ENCODE assay signal across 1 cellular context in genomic region chr7:35036361-35037171, GRCh38.
TF ChIP-seq lines count a peak whose summit lies in the region.

No MANE protein-coding gene starts in this region.

TF ChIP-seq in K562, 482 proteins besides CTCF, POLR2A, EP300 and RAD21 (continued from another document and continues in another):
- no peak for TF ChIP-seq THAP12 (CRISPR knock-in tag; IDR thresholded peaks at IDR 0.05)
- no peak for TF ChIP-seq SIX5 (IDR thresholded peaks at IDR 0.05; ENCODE audit: borderline replicate concordance in 1 of 2, insufficient read depth in 1 of 2, low read depth in 1 of 2, low read length in 2 of 2)
- TF ChIP-seq ZNF134 (CRISPR knock-in tag; conservative IDR thresholded peaks at IDR 0.05), result no peak
- no peak for TF ChIP-seq SMAD3 (CRISPR knock-in tag; conservative IDR thresholded peaks at IDR 0.05)
- no peak for TF ChIP-seq MYC (IDR thresholded peaks at IDR 0.05; ENCODE audit: low read depth, low read length)
- TF ChIP-seq MYC (CRISPR knock-in tag; IDR thresholded peaks at IDR 0.05; ENCODE audit: borderline replicate concordance, low read depth), result no peak
- no peak for TF ChIP-seq ASH1L (IDR thresholded peaks at IDR 0.05; ENCODE audit: borderline replicate concordance, low read depth, partially characterized antibody)
- no peak for TF ChIP-seq KAT7 (CRISPR knock-in tag; IDR thresholded peaks at IDR 0.05; ENCODE audit: borderline replicate concordance)
- no peak for TF ChIP-seq TBP (optimal IDR thresholded peaks at IDR 0.05; ENCODE audit: low read depth, low read length)
- TF ChIP-seq ELF1 (tag; IDR thresholded peaks at IDR 0.05), result 0 out of 2 replicates have a peak, but pooled peaks have one; percentile 32
- no peak for TF ChIP-seq NCOA4 (IDR thresholded peaks at IDR 0.05; ENCODE audit: partially characterized antibody)
- TF ChIP-seq ZBTB11 (CRISPR knock-in tag; IDR thresholded peaks at IDR 0.05), result no peak
- TF ChIP-seq RBFOX2 (IDR thresholded peaks at IDR 0.05; ENCODE audit: low read depth, low read length), result peak; percentile 68
- TF ChIP-seq CHD1 (IDR thresholded peaks at IDR 0.05; ENCODE audit: low read length), result peak; percentile 19
- TF ChIP-seq CBFA2T3 (IDR thresholded peaks at IDR 0.05), result no peak
- TF ChIP-seq NR4A1 (CRISPR knock-in tag; IDR thresholded peaks at IDR 0.05), result no peak
- no peak for TF ChIP-seq NR4A1 (tag; IDR thresholded peaks at IDR 0.05)
- no peak for TF ChIP-seq THRA (IDR thresholded peaks at IDR 0.05)
- TF ChIP-seq CREM (IDR thresholded peaks at IDR 0.05; ENCODE audit: low read depth), result peak; percentile 18; the same call in 1 of the 2 replicates
- no peak for TF ChIP-seq HES1 (IDR thresholded peaks at IDR 0.05; ENCODE audit: low read depth)
- no peak for TF ChIP-seq SAFB (IDR thresholded peaks at IDR 0.05; ENCODE audit: borderline replicate concordance, low read depth, low read length)
- TF ChIP-seq DDX20 (tag; IDR thresholded peaks at IDR 0.05; ENCODE audit: low read depth), result no peak
- no peak for TF ChIP-seq ZNF512 (tag; IDR thresholded peaks at IDR 0.05)
- TF ChIP-seq GTF2F1 (IDR thresholded peaks at IDR 0.05; ENCODE audit: low read depth, low read length), result no peak
- TF ChIP-seq BHLHE40 (IDR thresholded peaks at IDR 0.05; ENCODE audit: low read length), result no peak
- TF ChIP-seq TCF7 (IDR thresholded peaks at IDR 0.05; ENCODE audit: borderline replicate concordance), result no peak
- no peak for TF ChIP-seq ZNF184 (CRISPR knock-in tag; IDR thresholded peaks at IDR 0.05)
- no peak for TF ChIP-seq IRF1 (CRISPR knock-in tag; IDR thresholded peaks at IDR 0.05; ENCODE audit: borderline replicate concordance)
- TF ChIP-seq ID3 (CRISPR knock-in tag; IDR thresholded peaks at IDR 0.05), result no peak
- TF ChIP-seq ID3 (tag; IDR thresholded peaks at IDR 0.05), result no peak
- TF ChIP-seq KDM2B (CRISPR knock-in tag; IDR thresholded peaks at IDR 0.05), result no peak
- TF ChIP-seq OTX1 (CRISPR knock-in tag; IDR thresholded peaks at IDR 0.05), result no peak
- TF ChIP-seq SAP30 (IDR thresholded peaks at IDR 0.05; ENCODE audit: borderline replicate concordance, insufficient read depth, low read depth, low read length, poor library complexity, severe bottlenecking), result no peak
- peak in 1 of 2 experiments; percentile 10; a peak in 1 of 4 replicates for TF ChIP-seq NRF1 (conservative IDR thresholded peaks at IDR 0.05 in 1 of 2, IDR thresholded peaks at IDR 0.05 in 1 of 2)
- TF ChIP-seq E2F6 (IDR thresholded peaks at IDR 0.05; ENCODE audit: borderline replicate concordance in 1 of 2, extremely low read depth in 1 of 2, insufficient read depth in 1 of 2, insufficient read length in 1 of 2, low read depth in 1 of 2, low read length in 1 of 2, poor library complexity in 1 of 2, severe bottlenecking in 1 of 2), result peak in 1 of 2 experiments; percentile 39
- TF ChIP-seq HDAC1 (IDR thresholded peaks at IDR 0.05), result peak in 1 of 2 experiments; percentile 42; a peak in 2 of 4 replicates
- peak in 1 of 2 experiments; percentile 46; a peak in 1 of 4 replicates for TF ChIP-seq RCOR1 (IDR thresholded peaks at IDR 0.05; ENCODE audit: borderline replicate concordance in 1 of 2, low read depth in 2 of 2, low read length in 2 of 2)
- 0 out of 4 replicates have a peak, but pooled peaks of 1 of the 2 experiments have one; percentile 1 for TF ChIP-seq UBTF (IDR thresholded peaks at IDR 0.05; ENCODE audit: borderline replicate concordance in 1 of 2, low read depth in 2 of 2, low read length in 2 of 2)
- no peak for TF ChIP-seq ZBED1 (IDR thresholded peaks at IDR 0.05)
- no peak for TF ChIP-seq ILK (tag; IDR thresholded peaks at IDR 0.05; ENCODE audit: borderline replicate concordance, low read depth)
- no peak for TF ChIP-seq ZNF830 (CRISPR knock-in tag; IDR thresholded peaks at IDR 0.05)
- peak; percentile 13 for TF ChIP-seq CXXC5 (CRISPR knock-in tag; IDR thresholded peaks at IDR 0.05)
- no peak for TF ChIP-seq ZNF75A (CRISPR knock-in tag; IDR thresholded peaks at IDR 0.05)
- no peak for TF ChIP-seq MYBL2 (IDR thresholded peaks at IDR 0.05; ENCODE audit: low read depth)
- TF ChIP-seq MYBL2 (CRISPR knock-in tag; IDR thresholded peaks at IDR 0.05; ENCODE audit: borderline replicate concordance), result no peak
- TF ChIP-seq MXI1 (IDR thresholded peaks at IDR 0.05; ENCODE audit: low read depth, low read length), result no peak
- TF ChIP-seq POLR2B (IDR thresholded peaks at IDR 0.05; ENCODE audit: low read depth, partially characterized antibody), result no peak
- TF ChIP-seq NFIC (IDR thresholded peaks at IDR 0.05), result no peak
- no peak for TF ChIP-seq NFE2 (IDR thresholded peaks at IDR 0.05; ENCODE audit: low read depth)
- no peak for TF ChIP-seq TFAM (CRISPR knock-in tag; conservative IDR thresholded peaks at IDR 0.05)
- TF ChIP-seq GATAD2B (IDR thresholded peaks at IDR 0.05; ENCODE audit: borderline replicate concordance), result no peak
- TF ChIP-seq BDP1 (IDR thresholded peaks at IDR 0.05; ENCODE audit: insufficient read depth, insufficient read length), result no peak
- no peak for TF ChIP-seq RBM25 (IDR thresholded peaks at IDR 0.05; ENCODE audit: low read depth, low read length, severe bottlenecking)
- TF ChIP-seq ARID2 (IDR thresholded peaks at IDR 0.05), result no peak
- TF ChIP-seq TFAP4 (CRISPR knock-in tag; IDR thresholded peaks at IDR 0.05; ENCODE audit: borderline replicate concordance), result peak; percentile 74
- TF ChIP-seq ATF1 (CRISPR knock-in tag; IDR thresholded peaks at IDR 0.05), result no peak
- peak; percentile 40; the same call in 1 of the 2 replicates for TF ChIP-seq ATF1 (tag; IDR thresholded peaks at IDR 0.05)
- TF ChIP-seq CTBP1 (IDR thresholded peaks at IDR 0.05; ENCODE audit: borderline replicate concordance), result peak; percentile 29; the same call in 1 of the 2 replicates
- TF ChIP-seq HLTF (IDR thresholded peaks at IDR 0.05), result no peak
- TF ChIP-seq HNRNPLL (IDR thresholded peaks at IDR 0.05; ENCODE audit: low read depth, low read length, poor library complexity, severe bottlenecking), result peak; percentile 60
- peak; percentile 27 for TF ChIP-seq GABPA (tag; conservative IDR thresholded peaks at IDR 0.05; ENCODE audit: low read depth)
- no peak for TF ChIP-seq ZNF23 (CRISPR knock-in tag; IDR thresholded peaks at IDR 0.05)
- TF ChIP-seq NFIX (CRISPR knock-in tag; IDR thresholded peaks at IDR 0.05; ENCODE audit: low read depth), result no peak
